ENCODE assay signal across 14 cellular contexts in the genomic region with DNA sequence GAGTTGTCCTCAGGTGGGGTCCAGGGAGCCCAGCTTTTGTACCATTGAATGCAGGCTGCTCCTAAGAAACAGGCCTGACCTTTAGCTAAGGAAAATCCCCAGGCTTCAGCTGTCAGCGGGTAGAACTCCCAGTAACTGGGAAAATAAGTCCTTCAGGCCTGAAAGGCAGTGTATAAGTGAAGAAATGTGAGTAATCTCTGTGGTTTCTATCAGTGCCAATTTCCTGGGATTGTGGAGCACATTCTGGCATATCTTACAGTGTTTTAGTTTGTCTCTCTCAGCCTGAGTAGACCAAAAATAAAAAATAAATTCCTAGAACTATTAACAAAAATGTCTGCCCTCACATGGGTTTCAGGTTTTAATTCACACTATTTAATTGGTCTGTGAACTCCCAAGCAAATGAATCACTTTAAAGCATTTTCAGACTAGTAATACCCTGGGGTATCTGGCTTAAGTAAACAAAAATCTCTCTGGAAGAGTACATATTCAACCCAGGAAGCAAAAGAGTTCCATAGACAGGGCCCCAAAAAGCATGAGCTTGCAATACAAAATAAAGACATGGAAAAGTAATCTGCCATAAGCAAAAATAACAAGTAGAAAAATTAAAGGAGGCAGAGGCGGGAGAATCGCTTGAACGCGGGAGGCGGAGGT.
A peak's percentile ranks its signal among the peaks of the same experiment; 100 is the strongest.
DNase-seq lines count a peak whose midpoint lies in the region; ATAC-seq and TF ChIP-seq lines count a peak whose summit lies in the region.
"Had no signal": no experiment of that assay in that cellular context is flagged by ENCODE, and none has a peak within 500 bp of the region (broad histone marks: within the 10 kb centered on the region; RNA-seq: fewer than 3 reads in every experiment).

No MANE protein-coding gene starts in this region.

- no peak overlapping the region for H3K4me3 Mint-ChIP-seq in MCF 10A (ENCODE audit: unreplicated experiment)
- H3K4me3 Mint-ChIP-seq: activated CD4-positive, alpha-beta T cell treated with anti-CD3 and anti-CD28 coated beads, Interleukin-2, amount 10 ng/mL, durations not matched to agents 24 days and 14 days; naive thymus-derived CD4-positive, alpha-beta T cell; T-cell had no signal

- dilution Hi-C loops in mammary epithelial cell (cut with HindIII; ENCODE audit: low sequenced_read_pairs): no loop called here

- peaks cover 14% of the 10 kb centered on the region for H3K9me3 Mint-ChIP-seq in MCF 10A (ENCODE audit: unreplicated experiment)

- H3K36me3 Mint-ChIP-seq in MCF 10A (ENCODE audit: insufficient read depth, unreplicated experiment): peaks cover 5% of the 10 kb centered on the region

- no peaks in the 10 kb centered on the region for H3K79me2 ChIP-seq in mammary epithelial cell (ENCODE audit: insufficient read depth, low read length)

- in situ Hi-C loops in mammary epithelial cell (cut with MboI; ENCODE audit: low sequenced_read_pairs in 2 of 2): no loop called here

- H3K27me3 Mint-ChIP-seq in MCF 10A (ENCODE audit: insufficient read depth, unreplicated experiment): no peaks in the 10 kb centered on the region
- H3K27me3 Mint-ChIP-seq: activated CD4-positive, alpha-beta T cell treated with anti-CD3 and anti-CD28 coated beads, Interleukin-2, amount 10 ng/mL, durations not matched to agents 24 days and 14 days; naive thymus-derived CD4-positive, alpha-beta T cell had no signal

- BruUV-seq in MCF 10A (replicated peaks; lab: Mats Ljungman, UMichigan) (no TSS peak), mammary epithelial cell (replicated peaks; lab: Mats Ljungman, UMichigan) (no TSS peak)

- peak overlapping the region; percentile 17 for H3K27ac Mint-ChIP-seq in MCF 10A (ENCODE audit: low read depth, unreplicated experiment)
- H3K27ac Mint-ChIP-seq: activated CD4-positive, alpha-beta T cell treated with anti-CD3 and anti-CD28 coated beads, Interleukin-2, amount 10 ng/mL, durations not matched to agents 24 days and 14 days; naive thymus-derived CD4-positive, alpha-beta T cell; T-cell had no signal

- no peaks in the 10 kb centered on the region for H4K20me1 ChIP-seq in mammary epithelial cell (ENCODE audit: insufficient read depth, low read length)

- CTCF ChIA-PET in MCF 10A (lab: Yijun Ruan, JAX) (no interaction called here), mammary epithelial cell (lab: Charles Lee; ENCODE audit: low non-redundant PET) (no interaction called here)

- peak; percentile 52 to 75 for ATAC-seq in right cardiac atrium
- ATAC-seq: naive thymus-derived CD4-positive, alpha-beta T cell; T-cell had no signal

- no peak overlapping the region for H3K4me3 ChIP-seq in mammary epithelial cell (replicated peaks in 1 of 3; ENCODE audit: insufficient read depth in 1 of 3, low read depth in 2 of 3, low read length in 3 of 3)
- H3K4me3 ChIP-seq in cardiac fibroblast (replicated peaks in 1 of 2; ENCODE audit: low read depth in 2 of 2, low read length in 2 of 2): no peak overlapping the region
- H3K4me3 ChIP-seq in right cardiac atrium (ENCODE audit: low read length): no peak overlapping the region
- H3K4me3 ChIP-seq in vagina: no peak overlapping the region
- H3K4me3 ChIP-seq: thyroid gland had no signal

- POLR2A ChIA-PET in MCF 10A (lab: Yijun Ruan, JAX): interaction anchor here (0.9 kb wide), 1 partner anchor 15 kb away, joined by 3 read pairs; no protein-coding TSS in a partner anchor

- no peak overlapping the region for H3K9ac ChIP-seq in mammary epithelial cell (ENCODE audit: insufficient read depth, low read length)

- TF ChIP-seq CTCF in MCF 10A (IDR thresholded peaks at IDR 0.05; ENCODE audit: unreplicated experiment) (no peak), mammary epithelial cell (conservative IDR thresholded peaks at IDR 0.05 in 1 of 2, IDR thresholded peaks at IDR 0.05 in 1 of 2; ENCODE audit: extremely low read depth in 1 of 2, insufficient read depth in 1 of 2, low read depth in 1 of 2, low read length in 2 of 2) (no peak), cardiac fibroblast (IDR thresholded peaks at IDR 0.05; ENCODE audit: low read depth, low read length) (no peak), vagina (IDR thresholded peaks at IDR 0.05) (no peak)

- H3K9me3 ChIP-seq in mammary epithelial cell (replicated peaks; ENCODE audit: insufficient read depth, low read length) (peaks cover 3% of the 10 kb centered on the region), right cardiac atrium (ENCODE audit: control insufficient read depth, low read length) (no peaks in the 10 kb centered on the region), vagina (no peaks in the 10 kb centered on the region)
- H3K9me3 ChIP-seq: thyroid gland had no signal

- no peaks in the 10 kb centered on the region for H3K36me3 ChIP-seq in mammary epithelial cell (ENCODE audit: insufficient read depth, low read length)
- no peaks in the 10 kb centered on the region for H3K36me3 ChIP-seq in vagina
- H3K36me3 ChIP-seq: thyroid gland had no signal

- H3K4me2 ChIP-seq in mammary epithelial cell (ENCODE audit: insufficient read depth, low read depth, low read length): no peak overlapping the region

- 94% methylated on average over 4 of the region's 6 CpGs for WGBS in mammary epithelial cell (ENCODE audit: low coverage, missing lambda C conversion rate)
- WGBS in right cardiac atrium: 80% methylated on average over 6 of the region's 6 CpGs

- H3K4me1 Mint-ChIP-seq in MCF 10A (ENCODE audit: insufficient read depth, unreplicated experiment): peaks cover 12% of the 10 kb centered on the region
- H3K4me1 Mint-ChIP-seq: activated CD4-positive, alpha-beta T cell treated with anti-CD3 and anti-CD28 coated beads, Interleukin-2, amount 10 ng/mL, durations not matched to agents 24 days and 14 days; naive thymus-derived CD4-positive, alpha-beta T cell; T-cell had no signal

- H3K27ac ChIP-seq in mammary epithelial cell (ENCODE audit: insufficient read depth, low read depth, low read length) (no peak overlapping the region), right cardiac atrium (ENCODE audit: low read length) (no peak overlapping the region), vagina (peak overlapping the region; percentile 77)
- H3K27ac ChIP-seq: thyroid gland had no signal

- no peak overlapping the region for H2AFZ ChIP-seq in mammary epithelial cell (ENCODE audit: low read depth, low read length)

- intact Hi-C loops in MCF 10A (cut with micrococcal nuclease): no loop called here
- intact Hi-C loops in mammary epithelial cell (cut with micrococcal nuclease): no loop called here
- intact Hi-C loops in right cardiac atrium (cut with DNase I): no loop called here
- intact Hi-C loops in vagina (cut with DNase I): no loop called here

- H3K27me3 ChIP-seq in mammary epithelial cell (ENCODE audit: insufficient read depth, low read length) (no peaks in the 10 kb centered on the region), right cardiac atrium (ENCODE audit: control insufficient read depth, insufficient read depth) (no peaks in the 10 kb centered on the region), vagina (no peaks in the 10 kb centered on the region)
- H3K27me3 ChIP-seq: thyroid gland had no signal

- H3K4me1 ChIP-seq in mammary epithelial cell (ENCODE audit: insufficient read depth, low read length) (no peaks in the 10 kb centered on the region), right cardiac atrium (ENCODE audit: control insufficient read depth, insufficient read depth, low read length) (peaks cover 3% of the 10 kb centered on the region), vagina (peaks cover 22% of the 10 kb centered on the region)

- DNase-seq in MCF 10A (ENCODE audit: unreplicated experiment) (peak; percentile 51), mammary epithelial cell (no peak), cardiac fibroblast (ENCODE audit: low read depth in 2 of 2) (peak; percentile 26 to 70), right cardiac atrium (peak in 1 of 3 donors; percentile 31), vagina (ENCODE audit: extremely low spot score in 2 of 2) (no peak), NCI-H345 treated with DMSO at 0.1 percent for 48 hours (lab: John Stamatoyannopoulos, UW; ENCODE audit: unreplicated experiment) (no peak), NCI-H1105 treated with DMSO at 0.1 percent for 48 hours (lab: John Stamatoyannopoulos, UW) (no peak), middle frontal gyrus (ENCODE audit: extremely low spot score, low spot score) (no peak)
- DNase-seq: activated CD4-positive, alpha-beta T cell treated with anti-CD3 and anti-CD28 coated beads, Interleukin-2, amount 10 ng/mL, durations not matched to agents 24 days and 14 days; islet precursor cell; naive thymus-derived CD4-positive, alpha-beta T cell; NCI-H2171; T-cell; thyroid gland had no signal

- no peak for TF ChIP-seq POLR2A in vagina (IDR thresholded peaks at IDR 0.05)

Comparison
In these comparisons a context has a peak if more than half of its experiments do, and no peak if none do; other contexts are left out.
1. DNase-seq: peak in MCF 10A (single experiment) and cardiac fibroblast (2 of 2); none in mammary epithelial cell (single experiment), vagina (0 of 2), NCI-H345 treated with DMSO at 0.1 percent for 48 hours (single experiment), NCI-H1105 treated with DMSO at 0.1 percent for 48 hours (single experiment) and middle frontal gyrus (single experiment).